Comparison of ENCODE assay signal across 15 cellular contexts in genomic region chrX:8913665-8914409, GRCh38.
DNase-seq lines count a peak whose midpoint lies in the region; ATAC-seq, FAIRE-seq and TF ChIP-seq lines count a peak whose summit lies in the region.
"Had no signal": no experiment of that assay in that cellular context is flagged by ENCODE, and none has a peak within 500 bp of the region (broad histone marks: within the 10 kb centered on the region; RNA-seq: fewer than 3 reads in every experiment).

No MANE protein-coding gene starts in this region.

- peaks cover 0 to 4% (median 0%) of the 10 kb centered on the region in 3 donors for H3K4me1 Mint-ChIP-seq in T-cell
- H3K4me1 Mint-ChIP-seq: activated T-helper 17 cell treated with anti-CD3 and anti-CD28 coated beads, Interleukin-2, amount 50 U/mL, for 72 hours; CD14-positive monocyte had no signal

- ATAC-seq in T-cell (replicated peaks in 1 of 4) (no peak), GM18520 (IDR thresholded peaks at IDR 0.05; ENCODE audit: unreplicated experiment) (no peak), HG03439 (IDR thresholded peaks at IDR 0.05; ENCODE audit: unreplicated experiment) (no peak)
- ATAC-seq: activated CD4-positive, CD25-positive, alpha-beta regulatory T cell treated with anti-CD3 and anti-CD28 coated beads, Interleukin-2, amount 50 U/mL, for 24 hours; activated T-helper 17 cell treated with anti-CD3 and anti-CD28 coated beads, Interleukin-2, amount 50 U/mL, for 72 hours had no signal

- FAIRE-seq in GM12892 (lab: Jason Lieb, UNC), result no peak

- no peaks in the 10 kb centered on the region for H3K36me3 Mint-ChIP-seq in T-cell
- H3K36me3 Mint-ChIP-seq: CD14-positive monocyte had no signal

- H3K27me3 Mint-ChIP-seq in T-cell, result no peaks in the 10 kb centered on the region

- no peaks in the 10 kb centered on the region for H3K27me3 ChIP-seq in BJ (ENCODE audit: control insufficient read depth, insufficient read depth, low read length)

- H3K4me3 ChIP-seq in BJ (ENCODE audit: low read depth, low read length), result no peak overlapping the region

- CTCF ChIA-PET in BJ (lab: Yijun Ruan, JAX) (interaction anchor here (1.2 kb wide), 1 partner anchor 15 kb away, joined by 3 read pairs; no protein-coding TSS in a partner anchor), T-cell (lab: Charles Lee) (no interaction called here)

- no peaks in the 10 kb centered on the region for H3K36me3 ChIP-seq in BJ (ENCODE audit: control insufficient read depth, insufficient read depth, low read length)

- no peak overlapping the region for H3K27ac Mint-ChIP-seq in T-cell
- H3K27ac Mint-ChIP-seq: activated T-helper 17 cell treated with anti-CD3 and anti-CD28 coated beads, Interleukin-2, amount 50 U/mL, for 72 hours; CD14-positive monocyte had no signal

- POLR2A ChIA-PET in BJ (lab: Charles Lee) (no interaction called here), T-cell (lab: Charles Lee) (no interaction called here)

- DNase-seq in BJ (ENCODE audit: low read depth), result peak; percentile 9
- peak; percentile 32 for DNase-seq in amniotic stem cell (lab: John Stamatoyannopoulos, UW)
- peak; percentile 12 for DNase-seq in globus pallidus (ENCODE audit: low spot score)
- peak; percentile 2 for DNase-seq in putamen (ENCODE audit: low spot score)
- no peak for DNase-seq in T-cell
- no peak for DNase-seq in GM12892 (ENCODE audit: insufficient read length)
- DNase-seq: dermis blood vessel endothelial cell; hippocampal formation; NCI-H146; NK-92 treated with Interleukin-12 subunit alpha and Interleukin-12 subunit beta, amount 100 ng/mL, for 24 hours had no signal

- TF ChIP-seq CTCF in BJ (IDR thresholded peaks at IDR 0.05; ENCODE audit: insufficient read depth, low read depth, low read length), result no peak

- TF ChIP-seq POLR2A in GM12892 (IDR thresholded peaks at IDR 0.05; ENCODE audit: low read depth, low read length), result no peak

- no peaks in the 10 kb centered on the region for H3K9me3 Mint-ChIP-seq in T-cell
- H3K9me3 Mint-ChIP-seq: activated T-helper 17 cell treated with anti-CD3 and anti-CD28 coated beads, Interleukin-2, amount 50 U/mL, for 72 hours had no signal

- H3K4me3 Mint-ChIP-seq in T-cell, result no peak overlapping the region
- H3K4me3 Mint-ChIP-seq: activated T-helper 17 cell treated with anti-CD3 and anti-CD28 coated beads, Interleukin-2, amount 50 U/mL, for 72 hours; CD14-positive monocyte had no signal

Comparison
In these comparisons a context has a peak if more than half of its experiments do, and no peak if none do; other contexts are left out.
1. DNase-seq: peak in BJ (single experiment), amniotic stem cell (single experiment), globus pallidus (single experiment) and putamen (single experiment); none in T-cell (0 of 34) and GM12892 (single experiment).